ENCODE assay signal across 1 cellular context in genomic region chr6:142848156-142848555, GRCh38.
TF ChIP-seq lines count a peak whose summit lies in the region.

No MANE protein-coding gene starts in this region.

TF ChIP-seq in WTC11, 78 proteins besides CTCF, POLR2A, EP300 and RAD21 (continued from another document):
- TF ChIP-seq, protein P1, sequence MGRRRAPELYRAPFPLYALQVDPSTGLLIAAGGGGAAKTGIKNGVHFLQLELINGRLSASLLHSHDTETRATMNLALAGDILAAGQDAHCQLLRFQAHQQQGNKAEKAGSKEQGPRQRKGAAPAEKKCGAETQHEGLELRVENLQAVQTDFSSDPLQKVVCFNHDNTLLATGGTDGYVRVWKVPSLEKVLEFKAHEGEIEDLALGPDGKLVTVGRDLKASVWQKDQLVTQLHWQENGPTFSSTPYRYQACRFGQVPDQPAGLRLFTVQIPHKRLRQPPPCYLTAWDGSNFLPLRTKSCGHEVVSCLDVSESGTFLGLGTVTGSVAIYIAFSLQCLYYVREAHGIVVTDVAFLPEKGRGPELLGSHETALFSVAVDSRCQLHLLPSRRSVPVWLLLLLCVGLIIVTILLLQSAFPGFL (CRISPR knock-in tag; IDR thresholded peaks at IDR 0.05; ENCODE audit: borderline replicate concordance), result no peak
- TF ChIP-seq ZNF232 (CRISPR knock-in tag; IDR thresholded peaks at IDR 0.05) (no peak), MYBL2 (CRISPR knock-in tag; IDR thresholded peaks at IDR 0.05) (no peak), RORB (CRISPR knock-in tag; IDR thresholded peaks at IDR 0.05) (no peak), PRRX2 (CRISPR knock-in tag; IDR thresholded peaks at IDR 0.05) (no peak), ZMAT4 (CRISPR knock-in tag; IDR thresholded peaks at IDR 0.05) (no peak), ZNF532 (CRISPR knock-in tag; IDR thresholded peaks at IDR 0.05; ENCODE audit: borderline replicate concordance) (no peak), SMAD4 (CRISPR knock-in tag; IDR thresholded peaks at IDR 0.05) (no peak), ARID4B (CRISPR knock-in tag; IDR thresholded peaks at IDR 0.05; ENCODE audit: borderline replicate concordance) (no peak), NFATC4 (CRISPR knock-in tag; IDR thresholded peaks at IDR 0.05) (no peak), FOXJ3 (CRISPR knock-in tag; IDR thresholded peaks at IDR 0.05; ENCODE audit: borderline replicate concordance) (no peak)
